In genomic region chr3:52083556-52084087, GRCh38 we compare ENCODE assay signal across 21 cellular contexts. TPM values are rescaled to one million over a fixed set of nuclear protein-coding genes. Genes with fewer than 3 reads are reported as not detected.
DNase-seq lines count a peak whose midpoint lies in the region; ATAC-seq, FAIRE-seq and TF ChIP-seq lines count a peak whose summit lies in the region.
"Had no signal": no experiment of that assay in that cellular context is flagged by ENCODE, and none has a peak within 500 bp of the region (broad histone marks: within the 10 kb centered on the region; RNA-seq: fewer than 3 reads in every experiment).

No MANE protein-coding gene starts in this region.

- H3K4me1 ChIP-seq in HEK293 (ENCODE audit: control insufficient read depth, insufficient read depth, low read length) (no peaks in the 10 kb centered on the region), left lung (peaks cover 3 to 21% of the 10 kb centered on the region in 2 donors), small intestine (ENCODE audit: control insufficient read depth in 2 of 2, insufficient read depth in 1 of 2, low read depth in 1 of 2, low read length in 1 of 2) (no peaks in the 10 kb centered on the region)

- intact Hi-C loops in left lung (cut with DNase I), result no loop called here

- H3K27me3 ChIP-seq in left lung, result no peaks in the 10 kb centered on the region
- no peaks in the 10 kb centered on the region for H3K27me3 ChIP-seq in small intestine (ENCODE audit: control insufficient read depth in 2 of 2, insufficient read depth in 2 of 2, low read length in 2 of 2)

- no peak for DNase-seq in T-helper 2 cell treated with Interferon-gamma antibody and Interleukin-4, amounts not matched to agents 5 μg/mL and 100 μg/mL, for 36 hours (ENCODE audit: low spot score)
- DNase-seq in T-helper 2 cell (no peak), left lung (peak in 1 of 2 donors; percentile 40), small intestine (no peak), NCI-H2107 treated with DMSO at 0.1 percent for 48 hours (lab: John Stamatoyannopoulos, UW; ENCODE audit: unreplicated experiment) (no peak)
- no peak for DNase-seq in stimulated activated effector memory CD8-positive, alpha-beta T cell treated with anti-CD3 and anti-CD28 coated beads, Interleukin-12 subunit alpha, Interleukin-12 subunit beta, amount 100 ng/mL, for 72 hours (ENCODE audit: low spot score in 2 of 2)
- DNase-seq: CD4-positive, alpha-beta T cell; DMS153; GF-D8; H9; IMR-90; NCI-H1417; NCI-H187; NCI-H69; NK-92 treated with Interleukin-12 subunit alpha and Interleukin-12 subunit beta, amount 100 ng/mL, for 24 hours; SIG-M5 had no signal

- no peak for FAIRE-seq in small intestine (lab: Jason Lieb, UNC)
- FAIRE-seq: GM12878, HTR-8/SVneo, RCC 7860 had no signal

- POLR2A ChIA-PET in HEK293 (lab: Yijun Ruan, JAX), result no interaction called here

- no peak for TF ChIP-seq CTCF in HEK293 (tag by site-specific recombination; IDR thresholded peaks at IDR 0.05)
- no peak for TF ChIP-seq CTCF in left lung (IDR thresholded peaks at IDR 0.05)

- no peak overlapping the region for H3K4me3 Mint-ChIP-seq in T-helper 2 cell treated with Interferon-gamma antibody and Interleukin-4, amounts not matched to agents 5 μg/mL and 100 μg/mL, for 36 hours
- no peak overlapping the region for H3K4me3 Mint-ChIP-seq in stimulated activated effector memory CD8-positive, alpha-beta T cell treated with anti-CD3 and anti-CD28 coated beads, Interleukin-12 subunit alpha, Interleukin-12 subunit beta, amount 100 ng/mL, for 72 hours
- H3K4me3 Mint-ChIP-seq: B cell; CD4-positive, alpha-beta T cell; H9 had no signal

- H3K36me3 Mint-ChIP-seq in T-helper 2 cell treated with Interferon-gamma antibody and Interleukin-4, amounts not matched to agents 5 μg/mL and 100 μg/mL, for 36 hours (ENCODE audit: low read depth), result peaks cover 3% of the 10 kb centered on the region
- peaks cover 6% of the 10 kb centered on the region for H3K36me3 Mint-ChIP-seq in stimulated activated effector memory CD8-positive, alpha-beta T cell treated with anti-CD3 and anti-CD28 coated beads, Interleukin-12 subunit alpha, Interleukin-12 subunit beta, amount 100 ng/mL, for 72 hours

- H3K27me3 Mint-ChIP-seq in T-helper 2 cell treated with Interferon-gamma antibody and Interleukin-4, amounts not matched to agents 5 μg/mL and 100 μg/mL, for 36 hours (ENCODE audit: low read depth), result no peaks in the 10 kb centered on the region
- H3K27me3 Mint-ChIP-seq: B cell; CD4-positive, alpha-beta T cell had no signal

- peak overlapping the region; percentile 20 for H3K27ac Mint-ChIP-seq in T-helper 2 cell treated with Interferon-gamma antibody and Interleukin-4, amounts not matched to agents 5 μg/mL and 100 μg/mL, for 36 hours
- H3K27ac Mint-ChIP-seq in stimulated activated effector memory CD8-positive, alpha-beta T cell treated with anti-CD3 and anti-CD28 coated beads, Interleukin-12 subunit alpha, Interleukin-12 subunit beta, amount 100 ng/mL, for 72 hours, result peak overlapping the region; percentile 45
- H3K27ac Mint-ChIP-seq: B cell; CD4-positive, alpha-beta T cell had no signal

- H3K9me3 ChIP-seq in HEK293 (ENCODE audit: control insufficient read depth, insufficient read depth, low read depth, low read length) (no peaks in the 10 kb centered on the region), left lung (no peaks in the 10 kb centered on the region), small intestine (ENCODE audit: control insufficient read depth, low read depth) (no peaks in the 10 kb centered on the region)

- no peaks in the 10 kb centered on the region for H3K9me3 Mint-ChIP-seq in T-helper 2 cell treated with Interferon-gamma antibody and Interleukin-4, amounts not matched to agents 5 μg/mL and 100 μg/mL, for 36 hours
- no peaks in the 10 kb centered on the region for H3K9me3 Mint-ChIP-seq in stimulated activated effector memory CD8-positive, alpha-beta T cell treated with anti-CD3 and anti-CD28 coated beads, Interleukin-12 subunit alpha, Interleukin-12 subunit beta, amount 100 ng/mL, for 72 hours
- H3K9me3 Mint-ChIP-seq: CD4-positive, alpha-beta T cell; H9 had no signal

- H3K27ac ChIP-seq in HEK293 (ENCODE audit: extremely low read depth, low read depth, low read length) (no peak overlapping the region), left lung (no peak overlapping the region), small intestine (ENCODE audit: low read depth in 1 of 2, low read length in 1 of 2) (no peak overlapping the region)

- peaks cover 23% of the 10 kb centered on the region for H3K4me1 Mint-ChIP-seq in T-helper 2 cell treated with Interferon-gamma antibody and Interleukin-4, amounts not matched to agents 5 μg/mL and 100 μg/mL, for 36 hours (ENCODE audit: low read depth)
- peaks cover 34% of the 10 kb centered on the region for H3K4me1 Mint-ChIP-seq in stimulated activated effector memory CD8-positive, alpha-beta T cell treated with anti-CD3 and anti-CD28 coated beads, Interleukin-12 subunit alpha, Interleukin-12 subunit beta, amount 100 ng/mL, for 72 hours

- peaks cover 0 to 9% of the 10 kb centered on the region in 2 experiments; a peak in 1 of 3 replicates for H3K36me3 ChIP-seq in HEK293 (ENCODE audit: control insufficient read depth in 2 of 2, insufficient read depth in 1 of 2, low read length in 2 of 2)
- H3K36me3 ChIP-seq in left lung, result no peaks in the 10 kb centered on the region
- H3K36me3 ChIP-seq in small intestine (ENCODE audit: control insufficient read depth in 2 of 2, insufficient read depth in 2 of 2, low read length in 2 of 2), result no peaks in the 10 kb centered on the region

- H3K4me3 ChIP-seq in HEK293 (ENCODE audit: low read depth, low read length) (no peak overlapping the region), left lung (no peak overlapping the region), small intestine (ENCODE audit: low read depth in 1 of 2, low read length in 2 of 2) (no peak overlapping the region)
- H3K4me3 ChIP-seq: GM12878 had no signal

- ATAC-seq in left lung, result peak; percentile 15
- no peak for ATAC-seq in stimulated activated effector memory CD8-positive, alpha-beta T cell treated with anti-CD3 and anti-CD28 coated beads, Interleukin-12 subunit alpha, Interleukin-12 subunit beta, amount 100 ng/mL, for 72 hours
- ATAC-seq: GM12878 had no signal

- CTCF ChIA-PET in HEK293 (lab: Yijun Ruan, JAX), result interaction anchor here (0.7 to 1.2 kb wide), 2 partner anchors 17 to 61 kb away, joined by 3 to 4 read pairs; no protein-coding TSS in a partner anchor

- 84 to 93% (median 87%) methylated on average over 5 of the region's 5 CpGs for WGBS in small intestine, 3 donors

TF ChIP-seq in HEK293, 187 proteins besides CTCF, POLR2A, EP300 and RAD21:
- TF ChIP-seq ZNF623 (tag by site-specific recombination; IDR thresholded peaks at IDR 0.05) (peak; percentile 81), ZNF549 (tag by site-specific recombination; IDR thresholded peaks at IDR 0.05) (no peak), ZSCAN30 (tag by site-specific recombination; IDR thresholded peaks at IDR 0.05) (no peak), GLIS1 (tag by site-specific recombination; IDR thresholded peaks at IDR 0.05) (no peak), ZNF645 (tag by site-specific recombination; IDR thresholded peaks at IDR 0.05) (no peak), REPIN1 (tag by site-specific recombination; IDR thresholded peaks at IDR 0.05; ENCODE audit: low read depth) (no peak), ZXDB (tag by site-specific recombination; IDR thresholded peaks at IDR 0.05) (no peak), ZNF157 (tag by site-specific recombination; IDR thresholded peaks at IDR 0.05) (no peak), WT1 (tag by site-specific recombination; IDR thresholded peaks at IDR 0.05) (no peak), ZBTB8A (tag by site-specific recombination; IDR thresholded peaks at IDR 0.05) (no peak), ZNF248 (tag by site-specific recombination; IDR thresholded peaks at IDR 0.05) (no peak), ZNF48 (tag by site-specific recombination; IDR thresholded peaks at IDR 0.05) (no peak), PRDM1 (tag by site-specific recombination; IDR thresholded peaks at IDR 0.05) (0 out of 2 replicates have a peak, but pooled peaks have one; percentile 15)
- TF ChIP-seq, protein P1, sequence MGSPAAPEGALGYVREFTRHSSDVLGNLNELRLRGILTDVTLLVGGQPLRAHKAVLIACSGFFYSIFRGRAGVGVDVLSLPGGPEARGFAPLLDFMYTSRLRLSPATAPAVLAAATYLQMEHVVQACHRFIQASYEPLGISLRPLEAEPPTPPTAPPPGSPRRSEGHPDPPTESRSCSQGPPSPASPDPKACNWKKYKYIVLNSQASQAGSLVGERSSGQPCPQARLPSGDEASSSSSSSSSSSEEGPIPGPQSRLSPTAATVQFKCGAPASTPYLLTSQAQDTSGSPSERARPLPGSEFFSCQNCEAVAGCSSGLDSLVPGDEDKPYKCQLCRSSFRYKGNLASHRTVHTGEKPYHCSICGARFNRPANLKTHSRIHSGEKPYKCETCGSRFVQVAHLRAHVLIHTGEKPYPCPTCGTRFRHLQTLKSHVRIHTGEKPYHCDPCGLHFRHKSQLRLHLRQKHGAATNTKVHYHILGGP (tag by site-specific recombination; IDR thresholded peaks at IDR 0.05), result no peak

RNA-seq across cellular contexts. Expression of gene DUSP7, which starts 27.3 kb away (rescaled TPM):
- total RNA-seq in left lung, result 10 to 100 TPM; 35.9 to 38.3 TPM
- 1 to 10 TPM; 1.6 to 7.1 (median 1.8) TPM for polyA plus RNA-seq in small intestine
